8 cellular contexts compared by ENCODE assay signal in genomic region chr5:143405747-143406098, GRCh38. TPM values are rescaled to one million over a fixed set of nuclear protein-coding genes. Genes with fewer than 3 reads are reported as not detected.
DNase-seq lines count a peak whose midpoint lies in the region; ATAC-seq, FAIRE-seq and TF ChIP-seq lines count a peak whose summit lies in the region.

No MANE protein-coding gene starts in this region.

- H3K9me3 ChIP-seq in CD4-positive, alpha-beta memory T cell (ENCODE audit: control insufficient read depth in 1 of 2, low read length in 2 of 2): no peaks in the 10 kb centered on the region
- peaks cover 4% of the 10 kb centered on the region; the same call in 1 of the 2 replicates for H3K9me3 ChIP-seq in PC-9 (ENCODE audit: insufficient read depth, low read depth)
- H3K9me3 ChIP-seq in endothelial cell of umbilical vein (replicated peaks; ENCODE audit: control insufficient read depth, insufficient read depth, low read length): no peaks in the 10 kb centered on the region

- H3K4me1 ChIP-seq in CD4-positive, alpha-beta memory T cell (ENCODE audit: insufficient read depth, low read length): peaks cover 38% of the 10 kb centered on the region
- peaks cover 20% of the 10 kb centered on the region for H3K4me1 ChIP-seq in PC-9 (replicated peaks; ENCODE audit: insufficient read depth)
- H3K4me1 ChIP-seq in endothelial cell of umbilical vein (ENCODE audit: control insufficient read depth, extremely low read depth, insufficient read depth, low read length): peaks cover 23% of the 10 kb centered on the region

- peaks cover 8% of the 10 kb centered on the region; the same call in 1 of the 2 replicates for H4K20me1 ChIP-seq in PC-9 (ENCODE audit: insufficient read depth)
- no peaks in the 10 kb centered on the region for H4K20me1 ChIP-seq in endothelial cell of umbilical vein (replicated peaks; ENCODE audit: control insufficient read depth, extremely low read depth, insufficient read depth, low read length)

- no peaks in the 10 kb centered on the region for H3K9me1 ChIP-seq in endothelial cell of umbilical vein (replicated peaks; ENCODE audit: control insufficient read depth, extremely low read depth, insufficient read depth, low read length)

- BruUV-seq in PC-9 (replicated peaks; lab: Mats Ljungman, UMichigan) (no TSS peak), endothelial cell of umbilical vein (replicated peaks; lab: Mats Ljungman, UMichigan) (no TSS peak)

- no peak for TF ChIP-seq POLR2A in endothelial cell of umbilical vein (IDR thresholded peaks at IDR 0.05; ENCODE audit: low read depth, low read length)

- no peaks in the 10 kb centered on the region for H3K27me3 Mint-ChIP-seq in CD4-positive, alpha-beta memory T cell
- H3K27me3 Mint-ChIP-seq in osteocyte (ENCODE audit: unreplicated experiment): no peaks in the 10 kb centered on the region

- H3K27ac Mint-ChIP-seq in CD4-positive, alpha-beta memory T cell: peak overlapping the region; percentile 96 to 100 (median 99)
- H3K27ac Mint-ChIP-seq in osteocyte (ENCODE audit: unreplicated experiment): peak overlapping the region; percentile 100

- POLR2A ChIA-PET in CD4-positive, alpha-beta memory T cell (lab: Charles Lee; ENCODE audit: partially characterized antibody): interaction anchor here (1.2 to 5.1 kb wide), 14 partner anchors 8 to 783 kb away, joined by 3 to 250 read pairs (median 28); partner anchors contain the start of gene ARHGAP26
- POLR2A ChIA-PET in PC-9 (lab: Charles Lee; ENCODE audit: unreplicated experiment) (no interaction called here), endothelial cell of umbilical vein (lab: Charles Lee) (no interaction called here)

- no peak for FAIRE-seq in endothelial cell of umbilical vein (lab: Jason Lieb, UNC)
- no peak for FAIRE-seq in frontal cortex (lab: Jason Lieb, UNC)

- CTCF ChIA-PET in CD4-positive, alpha-beta memory T cell (lab: Charles Lee; ENCODE audit: partially characterized antibody): interaction anchor here (0.8 to 3.0 kb wide), 5 partner anchors 8 to 787 kb away, joined by 3 to 64 read pairs (median 14); no protein-coding TSS in a partner anchor
- CTCF ChIA-PET in PC-9 (lab: Charles Lee) (no interaction called here), endothelial cell of umbilical vein (lab: Charles Lee) (no interaction called here)

- peak overlapping the region; percentile 90 for H3K27ac ChIP-seq in CD4-positive, alpha-beta memory T cell (ENCODE audit: low read depth, low read length)
- H3K27ac ChIP-seq in PC-9: peak overlapping the region; percentile 94
- H3K27ac ChIP-seq in endothelial cell of umbilical vein (ENCODE audit: insufficient read depth, low read depth, low read length): peak overlapping the region; percentile 94

- H3K27me3 ChIP-seq in CD4-positive, alpha-beta memory T cell (ENCODE audit: insufficient read depth, low read length): no peaks in the 10 kb centered on the region
- H3K27me3 ChIP-seq in PC-9 (ENCODE audit: insufficient read depth, low read depth) (no peaks in the 10 kb centered on the region), endothelial cell of umbilical vein (ENCODE audit: control insufficient read depth in 2 of 2, insufficient read depth in 2 of 2, low read length in 2 of 2) (no peaks in the 10 kb centered on the region)

- H3K4me3 ChIP-seq in CD4-positive, alpha-beta memory T cell (ENCODE audit: low read length in 2 of 2): peak overlapping the region; percentile 82 to 93
- H3K4me3 ChIP-seq in PC-9: peak overlapping the region; percentile 89
- H3K4me3 ChIP-seq in endothelial cell of umbilical vein (replicated peaks in 1 of 3; ENCODE audit: insufficient read depth in 1 of 3, low read depth in 1 of 3, low read length in 3 of 3): peak overlapping the region; percentile 64 to 79 (median 70)

- H3K4me2 ChIP-seq in PC-9 (peak overlapping the region; percentile 96), endothelial cell of umbilical vein (ENCODE audit: insufficient read depth, low read length) (peak overlapping the region; percentile 81)

- H3K9me3 Mint-ChIP-seq in CD4-positive, alpha-beta memory T cell: peaks cover 0 to 3% (median 0%) of the 10 kb centered on the region in 8 donors
- peaks cover 7% of the 10 kb centered on the region for H3K9me3 Mint-ChIP-seq in osteocyte (ENCODE audit: unreplicated experiment)

- peaks cover 2 to 26% of the 10 kb centered on the region in 2 donors for H3K36me3 Mint-ChIP-seq in CD4-positive, alpha-beta memory T cell
- peaks cover under 1% of the 10 kb centered on the region for H3K36me3 Mint-ChIP-seq in osteocyte (ENCODE audit: unreplicated experiment)

- peaks cover 6% of the 10 kb centered on the region; the same call in 1 of the 2 replicates for H3K9me2 ChIP-seq in PC-9 (ENCODE audit: insufficient read depth)

- H3F3A ChIP-seq in PC-9 (ENCODE audit: insufficient read depth, low read depth): peaks cover 10% of the 10 kb centered on the region; the same call in 1 of the 2 replicates

- H3K4me3 Mint-ChIP-seq in CD4-positive, alpha-beta memory T cell: peak overlapping the region; percentile 92 to 97 (median 93)
- peak overlapping the region; percentile 90 for H3K4me3 Mint-ChIP-seq in osteocyte (ENCODE audit: unreplicated experiment)

- TF ChIP-seq CTCF in PC-9 (conservative IDR thresholded peaks at IDR 0.05) (no peak), endothelial cell of umbilical vein (IDR thresholded peaks at IDR 0.05; ENCODE audit: extremely low read depth in 1 of 2, insufficient read depth in 1 of 2, low read depth in 1 of 2, low read length in 2 of 2) (no peak), osteocyte (IDR thresholded peaks at IDR 0.05) (no peak)

- no peak for DNase-seq in CD4-positive, alpha-beta memory T cell
- DNase-seq in PC-9 (no peak), endothelial cell of umbilical vein (ENCODE audit: low read depth, low spot score) (no peak), osteocyte (ENCODE audit: extremely low spot score, unreplicated experiment) (no peak), pons (ENCODE audit: low spot score) (no peak), frontal cortex (ENCODE audit: low spot score in 2 of 2) (no peak), posterior cingulate gyrus (no peak)

- H3K4me1 Mint-ChIP-seq in CD4-positive, alpha-beta memory T cell: peaks cover 21 to 44% (median 33%) of the 10 kb centered on the region in 4 donors
- peaks cover 19% of the 10 kb centered on the region for H3K4me1 Mint-ChIP-seq in osteocyte (ENCODE audit: unreplicated experiment)

- H2AFZ ChIP-seq in PC-9 (peak overlapping the region; percentile 100), endothelial cell of umbilical vein (ENCODE audit: low read depth, low read length) (peak overlapping the region; percentile 99)

- H3K36me3 ChIP-seq in CD4-positive, alpha-beta memory T cell (ENCODE audit: insufficient read depth, low read length): no peaks in the 10 kb centered on the region
- H3K36me3 ChIP-seq in PC-9 (ENCODE audit: low read depth): no peaks in the 10 kb centered on the region
- no peaks in the 10 kb centered on the region for H3K36me3 ChIP-seq in endothelial cell of umbilical vein (ENCODE audit: control insufficient read depth in 2 of 2, extremely low read depth in 1 of 2, insufficient read depth in 2 of 2, low read length in 2 of 2)

- peak overlapping the region; percentile 84 for H3K9ac ChIP-seq in endothelial cell of umbilical vein (replicated peaks; ENCODE audit: extremely low read depth, insufficient read depth, low read length)

- no peak for ATAC-seq in HG03108 (IDR thresholded peaks at IDR 0.05; ENCODE audit: unreplicated experiment)

- intact Hi-C loops in CD4-positive, alpha-beta memory T cell (cut with micrococcal nuclease): loop anchor here (1.0 to 2.0 kb wide), 4 partner anchors 183 to 783 kb away; no protein-coding TSS in a partner anchor
- intact Hi-C loops in PC-9 (cut with micrococcal nuclease; ENCODE audit: unreplicated experiment): loop anchor here (1.0 to 10.0 kb wide), 8 partner anchors 87 to 769 kb away; partner anchors contain the start of genes KCTD16 and YIPF5
- intact Hi-C loops in endothelial cell of umbilical vein (cut with micrococcal nuclease): loop anchor here (2.0 to 10.0 kb wide), 3 partner anchors 189 to 785 kb away; no protein-coding TSS in a partner anchor
- intact Hi-C loops in posterior cingulate gyrus (cut with DNase I): loop anchor here (2.0 to 10.0 kb wide), 2 partner anchors 301 to 419 kb away; no protein-coding TSS in a partner anchor

- H3K79me2 ChIP-seq in PC-9 (ENCODE audit: low read depth) (peaks cover 21% of the 10 kb centered on the region), endothelial cell of umbilical vein (ENCODE audit: control insufficient read depth, insufficient read depth, low read length) (peaks cover 20% of the 10 kb centered on the region)

- dilution Hi-C loops in endothelial cell of umbilical vein (cut with MboI; ENCODE audit: extremely low pct_ligation_motif_present, low sequenced_read_pairs): no loop called here

TF ChIP-seq in endothelial cell of umbilical vein, 7 proteins besides CTCF, POLR2A, EP300 and RAD21:
- TF ChIP-seq FOS (IDR thresholded peaks at IDR 0.05; ENCODE audit: borderline replicate concordance, insufficient read depth, low read length) (no peak), EZH2 (IDR thresholded peaks at IDR 0.05; ENCODE audit: borderline replicate concordance, low read depth, low read length, severe bottlenecking) (no peak), MAX (IDR thresholded peaks at IDR 0.05; ENCODE audit: insufficient read depth, insufficient read length) (no peak), POLR2AphosphoS5 (IDR thresholded peaks at IDR 0.05; ENCODE audit: insufficient read depth, low read depth, low read length) (no peak), JUN (IDR thresholded peaks at IDR 0.05; ENCODE audit: borderline replicate concordance, insufficient read depth, insufficient read length, low read depth) (no peak), GATA2 (IDR thresholded peaks at IDR 0.05; ENCODE audit: insufficient read depth, insufficient read length, low read depth, low read length) (no peak), MYC (IDR thresholded peaks at IDR 0.05; ENCODE audit: low read depth, low read length) (no peak)

RNA-seq across cellular contexts. Expression of gene NR3C1, which starts 2.2 kb away (rescaled TPM):
- total RNA-seq in CD4-positive, alpha-beta memory T cell: 100 to 1,000 TPM; 161 to 164 TPM
- polyA plus RNA-seq in CD4-positive, alpha-beta memory T cell: 100 to 1,000 TPM in 1 of 2 donors, 10 to 100 TPM in 1; 92.0 to 125 TPM
- total RNA-seq in PC-9 (2021) (48.8 and 52.8 TPM in 2 replicates), endothelial cell of umbilical vein (17.0 and 21.2 TPM in 2 replicates), osteocyte (42.6 and 47.8 TPM in 2 replicates), frontal cortex (13.0 TPM)
- 3.0 and 4.1 TPM in 2 replicates for polyA plus RNA-seq in endothelial cell of umbilical vein
- polyA plus RNA-seq in endothelial cell of umbilical vein (2011; cell fraction: cytosol; rRNA removed): 5.4 and 5.5 TPM in 2 replicates
- 6.4 and 8.2 TPM in 2 replicates for polyA plus RNA-seq in endothelial cell of umbilical vein (2011; cell fraction: nucleus; rRNA removed)
- 11.5 and 15.6 TPM in 2 replicates for polyA plus RNA-seq in endothelial cell of umbilical vein (2012)
- 12.0 and 13.3 TPM in 2 replicates for polyA minus RNA-seq in endothelial cell of umbilical vein
- 50.7 TPM for polyA minus RNA-seq in endothelial cell of umbilical vein (2011; cell fraction: cytosol; rRNA and poly(A)+ RNA removed)
- polyA minus RNA-seq in endothelial cell of umbilical vein (2011; cell fraction: nucleus; rRNA and poly(A)+ RNA removed): 20.7 and 29.0 TPM in 2 replicates
